ENCODE assay signal across 8 cellular contexts in the genomic region with DNA sequence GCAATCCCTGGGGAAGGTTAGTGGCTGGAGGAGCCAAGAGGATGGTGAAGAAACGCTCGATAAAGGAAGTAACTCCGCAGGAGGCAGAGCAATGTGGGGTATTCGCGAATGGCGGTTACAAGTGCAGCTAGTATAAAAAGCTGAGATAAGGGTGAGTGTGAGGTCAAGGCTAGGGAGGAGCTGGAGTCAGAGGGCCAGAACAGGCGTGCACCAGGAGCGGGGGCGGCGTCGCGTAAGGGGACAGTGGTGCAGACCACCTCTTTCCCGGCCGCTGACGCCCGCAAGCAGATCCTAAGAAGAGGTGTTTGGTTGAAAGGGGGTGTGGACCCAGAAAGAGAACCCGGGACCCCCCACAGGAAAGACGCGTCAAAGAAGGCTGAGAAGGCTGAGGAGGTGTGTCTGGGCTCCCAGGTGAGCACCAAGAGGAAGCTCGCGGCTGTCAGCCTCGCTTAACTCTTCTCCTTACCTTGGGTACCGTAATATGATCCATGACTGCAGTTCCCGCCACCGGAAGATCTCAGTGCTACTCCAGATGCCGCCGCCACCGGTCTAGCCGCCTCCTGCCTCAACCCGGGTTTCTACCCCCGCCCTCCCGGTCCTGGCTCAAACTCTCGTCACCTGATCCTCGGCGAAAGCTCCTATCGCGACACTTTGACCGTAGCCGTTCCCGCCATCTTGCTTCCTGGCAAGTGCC. TPM values are rescaled to one million over a fixed set of nuclear protein-coding genes. Genes with fewer than 3 reads are reported as not detected.
DNase-seq lines count a peak whose midpoint lies in the region; ATAC-seq and TF ChIP-seq lines count a peak whose summit lies in the region.

A gene (minus strand): TSS at position 579 of the 694 bp plus-strand sequence. CDS start 89 bp downstream, at position 490.

- H3K36me3 ChIP-seq in BLaER1 treated with 17β-estradiol and CSF1 and Interleukin-3, amounts not matched to agents 10 nM and 100 nM = no peaks in the 10 kb centered on the region
- no peaks in the 10 kb centered on the region for H3K36me3 ChIP-seq in PC-3 (ENCODE audit: low read depth, low read length)

- no peaks in the 10 kb centered on the region for H3K9me3 Mint-ChIP-seq in activated T-helper 2 cell treated with anti-CD3 and anti-CD28 coated beads, Interferon-gamma antibody, Interleukin-2, Interleukin-4, amounts not matched to agents 10 μg/mL and 5 μg/mL and 100 μg/mL, durations not matched to agents 14 hours and 24 hours and 36 hours

- POLR2A ChIA-PET in PC-3 (lab: Charles Lee; ENCODE audit: unreplicated experiment) = interaction anchor here (0.7 kb wide), 1 partner anchor 189 kb away, joined by 3 read pairs; a partner anchor contains a TSS

- H3K79me2 ChIP-seq in PC-3 (ENCODE audit: low read length) = no peaks in the 10 kb centered on the region

- peak within 1 kb of the TSS in 10 of 11 experiments; percentile 23 to 76 (median 64); a peak in 18 of 22 replicates for H3K27ac ChIP-seq in BLaER1 treated with 17β-estradiol and CSF1 and Interleukin-3, amounts not matched to agents 10 nM and 100 nM
- H3K27ac ChIP-seq in PC-3 (ENCODE audit: low read length) (no peak within 1 kb of the TSS), substantia nigra (ENCODE audit: low read depth, low read length, poor library complexity, severe bottlenecking) (no peak within 1 kb of the TSS)

- peaks cover 8% of the 10 kb centered on the region for H3K4me1 Mint-ChIP-seq in activated T-helper 2 cell treated with anti-CD3 and anti-CD28 coated beads, Interferon-gamma antibody, Interleukin-2, Interleukin-4, amounts not matched to agents 10 μg/mL and 5 μg/mL and 100 μg/mL, durations not matched to agents 14 hours and 24 hours and 36 hours (ENCODE audit: low read depth)

- H3K27me3 Mint-ChIP-seq in activated T-helper 2 cell treated with anti-CD3 and anti-CD28 coated beads, Interferon-gamma antibody, Interleukin-2, Interleukin-4, amounts not matched to agents 10 μg/mL and 5 μg/mL and 100 μg/mL, durations not matched to agents 14 hours and 24 hours and 36 hours (ENCODE audit: low read depth) = no peaks in the 10 kb centered on the region

- TSS peak; percentile 60 for BruUV-seq in PC-3 (replicated peaks; lab: Mats Ljungman, UMichigan)

- H3K9me2 ChIP-seq in PC-3 (replicated peaks; ENCODE audit: low read length) = no peaks in the 10 kb centered on the region

- peaks cover 0 to 16% (median 9%) of the 10 kb centered on the region in 11 experiments; a peak in 7 of 22 replicates for H3K9me3 ChIP-seq in BLaER1 treated with 17β-estradiol and CSF1 and Interleukin-3, amounts not matched to agents 10 nM and 100 nM (replicated peaks in 1 of 11)
- no peaks in the 10 kb centered on the region for H3K9me3 ChIP-seq in PC-3 (ENCODE audit: low read length)

- H3F3A ChIP-seq in PC-3 (ENCODE audit: low read length, unreplicated experiment) = no peaks in the 10 kb centered on the region

- intact Hi-C loops in PC-3 (cut with micrococcal nuclease) = loop anchor here (5.0 kb wide), 1 partner anchor 188 kb away; a partner anchor contains a TSS
- intact Hi-C loops in activated T-helper 2 cell treated with anti-CD3 and anti-CD28 coated beads, Interferon-gamma antibody, Interleukin-2, Interleukin-4, amounts not matched to agents 10 μg/mL and 5 μg/mL and 100 μg/mL, durations not matched to agents 14 hours and 24 hours and 36 hours (cut with micrococcal nuclease) = loop anchor here (5.0 to 10.0 kb wide), 2 partner anchors 188 to 640 kb away; a partner anchor contains a TSS

- H3K4me2 ChIP-seq in BLaER1 treated with 17β-estradiol and CSF1 and Interleukin-3, amounts not matched to agents 10 nM and 100 nM = peak within 1 kb of the TSS; percentile 62 to 80 (median 75)
- H3K4me2 ChIP-seq in PC-3 (ENCODE audit: low read length) = peak within 1 kb of the TSS; percentile 76

- peak within 1 kb of the TSS; percentile 67 to 80 (median 74) for H3K9ac ChIP-seq in BLaER1 treated with 17β-estradiol and CSF1 and Interleukin-3, amounts not matched to agents 10 nM and 100 nM
- no peak within 1 kb of the TSS for H3K9ac ChIP-seq in PC-3 (ENCODE audit: low read length)

- peak within 1 kb of the TSS; percentile 74 for H3K27ac Mint-ChIP-seq in activated T-helper 2 cell treated with anti-CD3 and anti-CD28 coated beads, Interferon-gamma antibody, Interleukin-2, Interleukin-4, amounts not matched to agents 10 μg/mL and 5 μg/mL and 100 μg/mL, durations not matched to agents 14 hours and 24 hours and 36 hours

- H4K20me1 ChIP-seq in BLaER1 treated with 17β-estradiol and CSF1 and Interleukin-3, amounts not matched to agents 10 nM and 100 nM = no peaks in the 10 kb centered on the region
- no peaks in the 10 kb centered on the region for H4K20me1 ChIP-seq in PC-3 (ENCODE audit: low read length)

- peak within 1 kb of the TSS; percentile 92 for H2AFZ ChIP-seq in PC-3 (ENCODE audit: low read length)

- DNase-seq in PC-3 = peak; percentile 65
- DNase-seq in activated T-helper 2 cell treated with anti-CD3 and anti-CD28 coated beads, Interferon-gamma antibody, Interleukin-2, Interleukin-4, amounts not matched to agents 10 μg/mL and 5 μg/mL and 100 μg/mL, durations not matched to agents 14 hours and 24 hours and 36 hours (ENCODE audit: low spot score) = peak; percentile 70
- DNase-seq in glomerular visceral epithelial cell (ENCODE audit: extremely low spot score) = peak; percentile 69
- DNase-seq in omental fat pad (ENCODE audit: low spot score) = peak; percentile 25
- peak in 45 of 49 donors; percentile 2 to 72 (median 31) for DNase-seq in substantia nigra (lab: John Stamatoyannopoulos, UW)

- CTCF ChIA-PET in PC-3 (lab: Charles Lee) = no interaction called here

- H3K4me3 ChIP-seq in BLaER1 treated with 17β-estradiol and CSF1 and Interleukin-3, amounts not matched to agents 10 nM and 100 nM = peak within 1 kb of the TSS; percentile 61 to 81 (median 70)
- H3K4me3 ChIP-seq in PC-3 (ENCODE audit: low read length) = peak within 1 kb of the TSS; percentile 68

- TF ChIP-seq CTCF in PC-3 (conservative IDR thresholded peaks at IDR 0.05; ENCODE audit: low read depth, low read length) (no peak), omental fat pad (IDR thresholded peaks at IDR 0.05) (no peak)

- ATAC-seq in GM19438 (IDR thresholded peaks at IDR 0.05; ENCODE audit: low read depth, unreplicated experiment) = peak; percentile 95
- peak; percentile 64 for ATAC-seq in HG03558 (IDR thresholded peaks at IDR 0.05; ENCODE audit: extremely low read depth, unreplicated experiment)
- ATAC-seq in PC-3 = peak; percentile 92
- ATAC-seq in omental fat pad (ENCODE audit: low FRiP score) = peak; percentile 41

- H3K36me3 Mint-ChIP-seq in activated T-helper 2 cell treated with anti-CD3 and anti-CD28 coated beads, Interferon-gamma antibody, Interleukin-2, Interleukin-4, amounts not matched to agents 10 μg/mL and 5 μg/mL and 100 μg/mL, durations not matched to agents 14 hours and 24 hours and 36 hours (ENCODE audit: low read depth) = no peaks in the 10 kb centered on the region

- H3K4me1 ChIP-seq in BLaER1 treated with 17β-estradiol and CSF1 and Interleukin-3, amounts not matched to agents 10 nM and 100 nM = peaks cover 0 to 15% (median 10%) of the 10 kb centered on the region in 10 experiments; a peak in 9 of 20 replicates
- no peaks in the 10 kb centered on the region for H3K4me1 ChIP-seq in PC-3 (ENCODE audit: insufficient read depth, low read length)

- peaks cover 0 to 25% (median 5%) of the 10 kb centered on the region in 11 experiments; a peak in 11 of 22 replicates for H3K27me3 ChIP-seq in BLaER1 treated with 17β-estradiol and CSF1 and Interleukin-3, amounts not matched to agents 10 nM and 100 nM
- no peaks in the 10 kb centered on the region for H3K27me3 ChIP-seq in PC-3 (ENCODE audit: low read length)

- H3K4me3 Mint-ChIP-seq in activated T-helper 2 cell treated with anti-CD3 and anti-CD28 coated beads, Interferon-gamma antibody, Interleukin-2, Interleukin-4, amounts not matched to agents 10 μg/mL and 5 μg/mL and 100 μg/mL, durations not matched to agents 14 hours and 24 hours and 36 hours (ENCODE audit: low read depth) = peak within 1 kb of the TSS; percentile 92

RNA-seq across cellular contexts. Expression of the gene that starts here (rescaled TPM):
- total RNA-seq in PC-3 (2014; rRNA removed) (0.46 and 0.87 TPM in 2 replicates), omental fat pad (1 to 10 TPM in 2 of 4 donors, under 1 TPM in 2; 0.36 to 2.6 (median 1.3) TPM)
- 4.3 and 4.4 TPM in 2 replicates for total RNA-seq in activated T-helper 2 cell treated with anti-CD3 and anti-CD28 coated beads, Interferon-gamma antibody, Interleukin-2, Interleukin-4, amounts not matched to agents 10 μg/mL and 5 μg/mL and 100 μg/mL, durations not matched to agents 14 hours and 24 hours and 36 hours

Comparison
In these comparisons a context has a peak if more than half of its experiments do, and no peak if none do; other contexts are left out.
1. Peak in DNase-seq, ATAC-seq, H3K4me3 ChIP-seq and H3K4me2 ChIP-seq in PC-3; RNA of the gene not detected or under 1 TPM.
2. H3K27ac ChIP-seq: peak in BLaER1 treated with 17β-estradiol and CSF1 and Interleukin-3, amounts not matched to agents 10 nM and 100 nM (10 of 11); none in PC-3 (single experiment) and substantia nigra (single experiment).
3. ATAC-seq: peak in every context shown above with its lines; median percentile 95 in GM19438; 92 in PC-3; 64 in HG03558; 41 in omental fat pad.
4. Peak in every context shown above with its lines, with median percentiles within 50 percentile points of each other: DNase-seq.